In the genomic region with DNA sequence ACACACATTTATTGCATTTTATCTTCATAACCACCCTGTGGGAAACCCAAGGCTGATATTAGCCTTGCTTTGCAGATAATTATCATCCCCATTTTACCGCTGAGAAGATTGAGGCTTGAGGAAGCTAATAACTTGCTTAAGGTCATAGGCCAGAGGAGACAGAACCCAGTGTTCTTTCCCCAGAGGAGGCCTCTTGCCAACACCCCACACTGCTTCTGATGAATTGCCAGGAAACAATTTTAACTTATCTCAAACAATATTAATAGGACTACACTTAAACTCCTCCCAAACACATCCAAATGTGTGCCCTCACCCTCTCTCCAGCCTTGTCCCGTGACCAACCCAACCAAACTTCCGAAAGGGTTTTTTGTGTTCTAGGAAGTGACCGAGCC, we compare ENCODE assay signal across 8 cellular contexts. TPM values are rescaled to one million over a fixed set of nuclear protein-coding genes. Genes with fewer than 3 reads are reported as not detected.
A peak's percentile ranks its signal among the peaks of the same experiment; 100 is the strongest.
DNase-seq lines count a peak whose midpoint lies in the region; ATAC-seq and TF ChIP-seq lines count a peak whose summit lies in the region.

No MANE protein-coding gene starts in this region.

- CTCF ChIA-PET in naive thymus-derived CD4-positive, alpha-beta T cell (lab: Charles Lee): interaction anchor here (0.7 kb wide), 1 partner anchor 9 kb away, joined by 4 read pairs; no protein-coding TSS in a partner anchor

- H3K27me3 ChIP-seq in Peyer's patch (no peaks in the 10 kb centered on the region), dorsolateral prefrontal cortex (no peaks in the 10 kb centered on the region)
- H3K27me3 ChIP-seq in naive thymus-derived CD4-positive, alpha-beta T cell (ENCODE audit: control insufficient read depth in 2 of 2, insufficient read depth in 2 of 2, low read length in 2 of 2): no peaks in the 10 kb centered on the region

- POLR2A ChIA-PET in naive thymus-derived CD4-positive, alpha-beta T cell (lab: Charles Lee): interaction anchor here (0.7 to 5.2 kb wide), 6 partner anchors 16 to 192 kb away, joined by 3 to 68 read pairs (median 4); partner anchors contain the start of gene ANKRD11

- H3K4me1 Mint-ChIP-seq in CD14-positive monocyte: peaks cover 35% of the 10 kb centered on the region
- H3K4me1 Mint-ChIP-seq in naive thymus-derived CD4-positive, alpha-beta T cell: peaks cover 14 to 46% (median 31%) of the 10 kb centered on the region in 7 donors

- H3K9me3 ChIP-seq in Peyer's patch: no peaks in the 10 kb centered on the region
- H3K9me3 ChIP-seq in naive thymus-derived CD4-positive, alpha-beta T cell (ENCODE audit: control insufficient read depth in 2 of 3, low read length in 3 of 3): no peaks in the 10 kb centered on the region

- H3K27me3 Mint-ChIP-seq in CD14-positive monocyte (ENCODE audit: low read depth in 3 of 3): no peaks in the 10 kb centered on the region
- no peaks in the 10 kb centered on the region for H3K27me3 Mint-ChIP-seq in naive thymus-derived CD4-positive, alpha-beta T cell

- H3K27ac ChIP-seq in Peyer's patch (peak overlapping the region; percentile 81 to 98 (median 93)), dorsolateral prefrontal cortex (peak overlapping the region in 33 of 59 donors; percentile 8 to 93 (median 53))
- H3K27ac ChIP-seq in naive thymus-derived CD4-positive, alpha-beta T cell (ENCODE audit: low read depth, low read length): peak overlapping the region; percentile 86

- no peaks in the 10 kb centered on the region for H3K9me3 Mint-ChIP-seq in CD14-positive monocyte
- peaks cover 0 to 2% (median 0%) of the 10 kb centered on the region in 11 donors for H3K9me3 Mint-ChIP-seq in naive thymus-derived CD4-positive, alpha-beta T cell

- peak overlapping the region; percentile 69 to 88 for H3K4me3 Mint-ChIP-seq in CD14-positive monocyte
- H3K4me3 Mint-ChIP-seq in naive thymus-derived CD4-positive, alpha-beta T cell: peak overlapping the region; percentile 53 to 94 (median 84)

- ATAC-seq in naive thymus-derived CD4-positive, alpha-beta T cell: no peak
- ATAC-seq in HG03280 (IDR thresholded peaks at IDR 0.05; ENCODE audit: unreplicated experiment): no peak

- intact Hi-C loops in CD14-positive monocyte (cut with micrococcal nuclease): loop anchor here (2.0 to 10.0 kb wide), 5 partner anchors 15 to 651 kb away; partner anchors contain the start of genes ANKRD11 (in 1 of the 2), GALNS (in 1 of the 2) and TRAPPC2L (in 1 of the 2)
- intact Hi-C loops in dorsolateral prefrontal cortex (cut with DNase I): loop anchor here (2.0 to 5.0 kb wide), 4 partner anchors 13 to 264 kb away; no protein-coding TSS in a partner anchor
- intact Hi-C loops in naive thymus-derived CD4-positive, alpha-beta T cell (cut with micrococcal nuclease): loop anchor here (5.0 kb wide), 5 partner anchors 99 to 694 kb away; partner anchors contain the start of genes APRT (in 1 of the 2), CHMP1A (in 1 of the 2), GALNS (in 1 of the 2) and SPATA33 (in 1 of the 2)

- H3K4me3 ChIP-seq in Peyer's patch: peak overlapping the region in 2 of 4 donors; percentile 21 to 22
- H3K4me3 ChIP-seq in dorsolateral prefrontal cortex: peak overlapping the region in 5 of 59 donors; percentile 2 to 20 (median 6)
- peak overlapping the region; percentile 42 for H3K4me3 ChIP-seq in naive thymus-derived CD4-positive, alpha-beta T cell (ENCODE audit: low read length)

- H3K27ac Mint-ChIP-seq in CD14-positive monocyte: peak overlapping the region; percentile 93 to 97 (median 96)
- H3K27ac Mint-ChIP-seq in naive thymus-derived CD4-positive, alpha-beta T cell: peak overlapping the region; percentile 85 to 96 (median 93)

- H3K36me3 ChIP-seq in Peyer's patch: peaks cover 0 to 9% (median 0%) of the 10 kb centered on the region in 3 donors
- peaks cover 0 to 9% (median 8%) of the 10 kb centered on the region in 3 experiments for H3K36me3 ChIP-seq in naive thymus-derived CD4-positive, alpha-beta T cell (ENCODE audit: control insufficient read depth in 2 of 3, insufficient read depth in 3 of 3, low read length in 3 of 3)

- DNase-seq in CD14-positive monocyte (ENCODE audit: low spot score): no peak
- peak in 1 of 3 donors; percentile 60 for DNase-seq in Peyer's patch
- no peak for DNase-seq in dorsolateral prefrontal cortex
- no peak for DNase-seq in naive thymus-derived CD4-positive, alpha-beta T cell
- no peak for DNase-seq in NCI-H524 treated with DMSO at 0.1 percent for 48 hours (lab: John Stamatoyannopoulos, UW)
- DNase-seq in AG20443 (ENCODE audit: low spot score): no peak
- no peak for DNase-seq in NCI-H446 treated with DMSO at 0.1 percent for 48 hours (lab: John Stamatoyannopoulos, UW)

- peaks cover 2 to 61% (median 26%) of the 10 kb centered on the region in 4 donors for H3K4me1 ChIP-seq in Peyer's patch
- peaks cover 30 to 33% of the 10 kb centered on the region in 2 donors for H3K4me1 ChIP-seq in naive thymus-derived CD4-positive, alpha-beta T cell (ENCODE audit: control insufficient read depth in 2 of 2, insufficient read depth in 2 of 2, low read length in 2 of 2)

- TF ChIP-seq CTCF in CD14-positive monocyte (IDR thresholded peaks at IDR 0.05): no peak
- no peak for TF ChIP-seq CTCF in Peyer's patch (IDR thresholded peaks at IDR 0.05)
- no peak for TF ChIP-seq CTCF in dorsolateral prefrontal cortex (IDR thresholded peaks at IDR 0.05 in 54 of 56, conservative IDR thresholded peaks at IDR 0.05 in 2 of 56; ENCODE audit: low read depth in 1 of 56, partially characterized antibody in 56 of 56)

- peak in 1 of 2 donors; percentile 36 for TF ChIP-seq POLR2A in Peyer's patch (IDR thresholded peaks at IDR 0.05)

- H3K36me3 Mint-ChIP-seq in CD14-positive monocyte: peaks cover 8 to 13% of the 10 kb centered on the region in 2 donors
- H3K36me3 Mint-ChIP-seq in naive thymus-derived CD4-positive, alpha-beta T cell: peaks cover 0 to 1% (median 0%) of the 10 kb centered on the region in 5 donors

RNA-seq across cellular contexts. Expression of gene SPG7, which starts 2.1 kb away (rescaled TPM):
- polyA plus RNA-seq in CD14-positive monocyte: 10 to 100 TPM; 30.3 to 34.4 TPM
- total RNA-seq in Peyer's patch (100 to 1,000 TPM; 242 to 461 (median 378) TPM), dorsolateral prefrontal cortex (100 to 1,000 TPM; 115 to 276 (median 151) TPM)
- 100 to 1,000 TPM; 129 to 181 (median 170) TPM for total RNA-seq in naive thymus-derived CD4-positive, alpha-beta T cell
- polyA plus RNA-seq in naive thymus-derived CD4-positive, alpha-beta T cell: 10 to 100 TPM; 48.6 to 56.6 TPM

RNA-seq across cellular contexts. Expression of gene ANKRD11, which starts 15.7 kb away (rescaled TPM):
- 1 to 10 TPM; 3.2 to 5.4 TPM for polyA plus RNA-seq in CD14-positive monocyte
- 100 to 1,000 TPM; 177 to 227 (median 211) TPM for total RNA-seq in Peyer's patch
- total RNA-seq in dorsolateral prefrontal cortex: 100 to 1,000 TPM; 131 to 216 (median 167) TPM
- total RNA-seq in naive thymus-derived CD4-positive, alpha-beta T cell: 100 to 1,000 TPM; 178 to 254 (median 240) TPM
- 10 to 100 TPM in 1 of 2 donors, 1 to 10 TPM in 1; 8.7 to 28.4 TPM for polyA plus RNA-seq in naive thymus-derived CD4-positive, alpha-beta T cell

RNA-seq across cellular contexts. Expression of gene RPL13, which starts 54.4 kb away (rescaled TPM):
- 1,000 to 10,000 TPM; 1,251 to 1,329 TPM for polyA plus RNA-seq in CD14-positive monocyte
- total RNA-seq in Peyer's patch: 1,000 to 10,000 TPM; 1,597 to 3,276 (median 2,603) TPM
- 100 to 1,000 TPM; 467 to 932 (median 664) TPM for total RNA-seq in dorsolateral prefrontal cortex
- total RNA-seq in naive thymus-derived CD4-positive, alpha-beta T cell: 1,000 to 10,000 TPM; 2,239 to 5,631 (median 5,332) TPM
- 1,000 to 10,000 TPM; 6,375 to 8,810 TPM for polyA plus RNA-seq in naive thymus-derived CD4-positive, alpha-beta T cell
